8 cellular contexts compared by ENCODE assay signal in the genomic region with DNA sequence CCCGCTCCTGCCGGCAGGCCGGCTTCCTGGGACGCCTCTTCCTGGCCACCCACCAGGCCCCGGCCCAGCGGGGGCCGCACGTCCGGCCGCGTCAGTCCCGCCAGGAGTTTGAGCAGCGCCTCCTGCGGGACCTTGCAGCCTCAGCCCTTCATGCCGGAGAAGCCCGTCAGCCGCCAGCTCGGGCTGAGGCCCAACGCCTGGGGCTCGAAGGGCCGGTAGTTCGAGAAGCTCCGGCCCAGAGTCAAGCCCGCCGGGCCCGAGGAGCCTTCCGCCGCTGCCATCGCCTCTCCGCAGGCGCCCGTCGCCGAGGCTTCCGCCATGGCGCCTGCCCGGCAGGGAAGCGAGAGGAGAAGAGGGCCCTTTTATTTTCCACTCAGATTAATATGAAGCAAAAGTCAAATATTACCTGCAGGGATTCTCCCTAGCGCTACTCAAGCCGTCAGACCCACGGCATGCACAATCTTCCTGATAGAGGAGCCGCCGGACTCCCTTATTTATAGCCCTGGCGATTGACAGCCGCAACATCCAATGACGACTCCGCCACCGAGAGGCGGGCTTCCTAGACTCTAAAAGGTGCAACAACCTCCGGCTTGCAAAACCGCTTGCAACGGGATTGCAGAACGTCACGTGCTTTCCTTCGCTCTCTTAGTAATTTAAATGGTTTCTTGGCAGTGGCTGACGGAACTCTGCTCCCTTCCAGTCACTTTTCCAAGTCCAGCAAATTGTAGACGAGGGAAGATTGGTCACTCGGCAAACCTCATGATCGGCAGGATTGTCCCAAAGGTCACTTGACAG. TPM values are rescaled to one million over a fixed set of nuclear protein-coding genes. Genes with fewer than 3 reads are reported as not detected.
A peak's percentile ranks its signal among the peaks of the same experiment; 100 is the strongest.
DNase-seq lines count a peak whose midpoint lies in the region; ATAC-seq, FAIRE-seq and TF ChIP-seq lines count a peak whose summit lies in the region.

A gene with protein sequence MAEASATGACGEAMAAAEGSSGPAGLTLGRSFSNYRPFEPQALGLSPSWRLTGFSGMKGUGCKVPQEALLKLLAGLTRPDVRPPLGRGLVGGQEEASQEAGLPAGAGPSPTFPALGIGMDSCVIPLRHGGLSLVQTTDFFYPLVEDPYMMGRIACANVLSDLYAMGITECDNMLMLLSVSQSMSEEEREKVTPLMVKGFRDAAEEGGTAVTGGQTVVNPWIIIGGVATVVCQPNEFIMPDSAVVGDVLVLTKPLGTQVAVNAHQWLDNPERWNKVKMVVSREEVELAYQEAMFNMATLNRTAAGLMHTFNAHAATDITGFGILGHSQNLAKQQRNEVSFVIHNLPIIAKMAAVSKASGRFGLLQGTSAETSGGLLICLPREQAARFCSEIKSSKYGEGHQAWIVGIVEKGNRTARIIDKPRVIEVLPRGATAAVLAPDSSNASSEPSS (minus strand): TSS at position 467 of the 795 bp plus-strand sequence. CDS start 147 bp downstream, at position 320.

- peak within 1 kb of the TSS; percentile 91 for H3K4me3 Mint-ChIP-seq in T-helper 2 cell treated with Interferon-gamma antibody and Interleukin-4, amounts not matched to agents 5 μg/mL and 100 μg/mL, for 36 hours
- H3K4me3 Mint-ChIP-seq in astrocyte (ENCODE audit: unreplicated experiment): peak within 1 kb of the TSS; percentile 90

- H3K79me2 ChIP-seq in astrocyte (ENCODE audit: insufficient read depth, low read length) (peaks cover 15% of the 10 kb centered on the region), hepatocyte (peaks cover 16% of the 10 kb centered on the region)

- TF ChIP-seq CTCF in GM13977 (IDR thresholded peaks at IDR 0.05; ENCODE audit: extremely low read depth, insufficient read depth, missing control alignments) (peak; percentile 66), astrocyte (IDR thresholded peaks at IDR 0.05; ENCODE audit: insufficient read depth, low read depth, low read length) (peak; percentile 10), hepatocyte (IDR thresholded peaks at IDR 0.05; ENCODE audit: poor library complexity) (peak; percentile 49)

- no peak for FAIRE-seq in astrocyte (lab: Jason Lieb, UNC)

- H4K20me1 ChIP-seq in astrocyte (ENCODE audit: insufficient read depth, low read length): no peaks in the 10 kb centered on the region
- H4K20me1 ChIP-seq in hepatocyte (ENCODE audit: insufficient read depth, poor library complexity, severe bottlenecking): no peaks in the 10 kb centered on the region

- in situ Hi-C loops in GM13977 (cut with MboI; ENCODE audit: low pct_unique_long_range_greater_than_20kb, low sequenced_read_pairs, unreplicated experiment): no loop called here

- H3K4me1 ChIP-seq in astrocyte (ENCODE audit: insufficient read depth, low read length) (peaks cover 12% of the 10 kb centered on the region), hepatocyte (ENCODE audit: insufficient read depth) (peaks cover 19% of the 10 kb centered on the region)

- H3K4me3 ChIP-seq in astrocyte (ENCODE audit: insufficient read depth, low read depth, low read length): peak within 1 kb of the TSS; percentile 66
- H3K4me3 ChIP-seq in hepatocyte: peak within 1 kb of the TSS; percentile 73

- H3K9me3 Mint-ChIP-seq in T-helper 2 cell treated with Interferon-gamma antibody and Interleukin-4, amounts not matched to agents 5 μg/mL and 100 μg/mL, for 36 hours: no peaks in the 10 kb centered on the region
- peaks cover 7% of the 10 kb centered on the region for H3K9me3 Mint-ChIP-seq in astrocyte (ENCODE audit: unreplicated experiment)

- peaks cover 44% of the 10 kb centered on the region for H3K4me1 Mint-ChIP-seq in T-helper 2 cell treated with Interferon-gamma antibody and Interleukin-4, amounts not matched to agents 5 μg/mL and 100 μg/mL, for 36 hours (ENCODE audit: low read depth)
- H3K4me1 Mint-ChIP-seq in astrocyte (ENCODE audit: low read depth, unreplicated experiment): peaks cover 14% of the 10 kb centered on the region

- H3K27me3 Mint-ChIP-seq in T-helper 2 cell treated with Interferon-gamma antibody and Interleukin-4, amounts not matched to agents 5 μg/mL and 100 μg/mL, for 36 hours (ENCODE audit: low read depth): no peaks in the 10 kb centered on the region
- no peaks in the 10 kb centered on the region for H3K27me3 Mint-ChIP-seq in astrocyte (ENCODE audit: low read depth, unreplicated experiment)

- H3K4me2 ChIP-seq in astrocyte (ENCODE audit: low read length) (peak within 1 kb of the TSS; percentile 94), hepatocyte (peak within 1 kb of the TSS; percentile 95)

- H3K27ac Mint-ChIP-seq in T-helper 2 cell treated with Interferon-gamma antibody and Interleukin-4, amounts not matched to agents 5 μg/mL and 100 μg/mL, for 36 hours: peak within 1 kb of the TSS; percentile 94
- H3K27ac Mint-ChIP-seq in astrocyte (ENCODE audit: unreplicated experiment): peak within 1 kb of the TSS; percentile 63

- peak within 1 kb of the TSS; percentile 91 for H3K9ac ChIP-seq in astrocyte (ENCODE audit: low read length)

- H3K36me3 ChIP-seq in astrocyte (ENCODE audit: insufficient read depth, low read length): no peaks in the 10 kb centered on the region
- H3K36me3 ChIP-seq in hepatocyte (replicated peaks; ENCODE audit: insufficient read depth, low read depth): peaks cover 4% of the 10 kb centered on the region

- DNase-seq in GM13977 (ENCODE audit: low spot score) (peak; percentile 96), NCI-H1930 (lab: John Stamatoyannopoulos, UW) (peak; percentile 91 to 97), astrocyte (ENCODE audit: low read depth) (peak; percentile 96), hepatocyte (ENCODE audit: low spot score) (peak; percentile 96), renal cortical epithelial cell (ENCODE audit: low read depth) (peak; percentile 97)
- DNase-seq in T-helper 2 cell treated with Interferon-gamma antibody and Interleukin-4, amounts not matched to agents 5 μg/mL and 100 μg/mL, for 36 hours (ENCODE audit: low spot score): peak; percentile 94

- H3K36me3 Mint-ChIP-seq in T-helper 2 cell treated with Interferon-gamma antibody and Interleukin-4, amounts not matched to agents 5 μg/mL and 100 μg/mL, for 36 hours (ENCODE audit: low read depth): peaks cover 30% of the 10 kb centered on the region
- peaks cover 16% of the 10 kb centered on the region for H3K36me3 Mint-ChIP-seq in astrocyte (ENCODE audit: low read depth, unreplicated experiment)

- ATAC-seq in HG02884 (IDR thresholded peaks at IDR 0.05; ENCODE audit: unreplicated experiment) (peak; percentile 82), HG03457 (IDR thresholded peaks at IDR 0.05; ENCODE audit: unreplicated experiment) (no peak)

- no peaks in the 10 kb centered on the region for H3K9me2 ChIP-seq in hepatocyte (replicated peaks; ENCODE audit: insufficient read depth)

- H3K27me3 ChIP-seq in astrocyte (ENCODE audit: insufficient read depth, low read length) (no peaks in the 10 kb centered on the region), hepatocyte (no peaks in the 10 kb centered on the region)

- H3K27ac ChIP-seq in astrocyte (ENCODE audit: low read depth, low read length) (peak within 1 kb of the TSS; percentile 89), hepatocyte (peak within 1 kb of the TSS; percentile 96)

- 4% methylated on average over 52 of the region's 59 CpGs for WGBS in hepatocyte (ENCODE audit: low lambda C conversion rate, missing lambda C conversion rate)

- no peaks in the 10 kb centered on the region for H3K9me3 ChIP-seq in astrocyte (ENCODE audit: insufficient read depth, low read depth, low read length)
- peaks cover 14% of the 10 kb centered on the region for H3K9me3 ChIP-seq in hepatocyte (ENCODE audit: low read depth)

- H2AFZ ChIP-seq in astrocyte (ENCODE audit: low read depth, low read length) (peak within 1 kb of the TSS; percentile 80), hepatocyte (peak within 1 kb of the TSS; percentile 69)

RNA-seq across cellular contexts. Expression of the gene that starts here (rescaled TPM):
- total RNA-seq in astrocyte (37.0 and 38.2 TPM in 2 replicates), hepatocyte (36.1 and 51.3 TPM in 2 replicates), renal cortical epithelial cell (9.2 and 19.0 TPM in 2 replicates)
- 69.2 and 81.0 TPM in 2 replicates for polyA plus RNA-seq in hepatocyte

Comparison
In these comparisons a context has a peak if more than half of its experiments do, and no peak if none do; other contexts are left out.
1. CTCF ChIP-seq: peak in every context shown above with its lines; median percentile 66 in GM13977; 49 in hepatocyte; 10 in astrocyte.